1 cellular context compared by ENCODE assay signal in genomic region chr5:1487079-1487764, GRCh38.
TF ChIP-seq lines count a peak whose summit lies in the region.

No MANE protein-coding gene starts in this region.

TF ChIP-seq in WTC11, 78 proteins besides CTCF, POLR2A, EP300 and RAD21 (continued from another document):
- TF ChIP-seq USF1 (CRISPR knock-in tag; IDR thresholded peaks at IDR 0.05) (no peak), NR2C2 (CRISPR knock-in tag; IDR thresholded peaks at IDR 0.05) (no peak), KAT7 (CRISPR knock-in tag; IDR thresholded peaks at IDR 0.05; ENCODE audit: borderline replicate concordance) (no peak), GABPB1 (CRISPR knock-in tag; IDR thresholded peaks at IDR 0.05) (no peak), CREM (CRISPR knock-in tag; IDR thresholded peaks at IDR 0.05) (no peak), TCF7 (CRISPR knock-in tag; IDR thresholded peaks at IDR 0.05; ENCODE audit: low read depth) (no peak), AFF4 (CRISPR knock-in tag; IDR thresholded peaks at IDR 0.05; ENCODE audit: borderline replicate concordance) (no peak), ATF6 (CRISPR knock-in tag; IDR thresholded peaks at IDR 0.05) (no peak), ZNF232 (CRISPR knock-in tag; IDR thresholded peaks at IDR 0.05) (no peak), TP53 (CRISPR knock-in tag; IDR thresholded peaks at IDR 0.05) (no peak), ESRRA (CRISPR knock-in tag; IDR thresholded peaks at IDR 0.05; ENCODE audit: borderline replicate concordance) (no peak), SMAD3 (CRISPR knock-in tag; IDR thresholded peaks at IDR 0.05; ENCODE audit: borderline replicate concordance) (no peak), HMGXB4 (CRISPR knock-in tag; IDR thresholded peaks at IDR 0.05) (no peak)
TF ChIP-seq in WTC11: peak in this region for 0.
